15 cellular contexts compared by ENCODE assay signal in genomic region chr1:40300651-40301050, GRCh38. TPM values are rescaled to one million over a fixed set of nuclear protein-coding genes. Genes with fewer than 3 reads are reported as not detected.
A peak's percentile ranks its signal among the peaks of the same experiment; 100 is the strongest.
DNase-seq lines count a peak whose midpoint lies in the region; ATAC-seq and TF ChIP-seq lines count a peak whose summit lies in the region.
"Had no signal": no experiment of that assay in that cellular context is flagged by ENCODE, and none has a peak within 500 bp of the region (broad histone marks: within the 10 kb centered on the region; RNA-seq: fewer than 3 reads in every experiment).

No MANE protein-coding gene starts in this region.

- peaks cover 10% of the 10 kb centered on the region for H3K4me1 Mint-ChIP-seq in T-helper 17 cell

- H3K36me3 ChIP-seq in BLaER1 treated with 17β-estradiol and CSF1 and Interleukin-3, amounts not matched to agents 10 nM and 100 nM = peaks cover 0 to 8% (median 0%) of the 10 kb centered on the region in 11 experiments; a peak in 4 of 22 replicates
- H3K36me3 ChIP-seq in OCI-LY7 (ENCODE audit: insufficient read depth, low read length) = no peaks in the 10 kb centered on the region
- H3K36me3 ChIP-seq: HAP-1 had no signal

- CTCF ChIA-PET in OCI-LY7 (lab: Charles Lee; ENCODE audit: unreplicated experiment) = no interaction called here

- no peak overlapping the region for H3K4me3 Mint-ChIP-seq in T-helper 17 cell
- H3K4me3 Mint-ChIP-seq: CD4-positive, alpha-beta T cell; HFFc6 had no signal

- no peak for DNase-seq in T-helper 17 cell
- peak; percentile 33 for DNase-seq in islet precursor cell
- no peak for DNase-seq in OCI-LY7 (ENCODE audit: low spot score)
- no peak for DNase-seq in NCI-H2171 (lab: John Stamatoyannopoulos, UW)
- DNase-seq: C1 segment of cervical spinal cord; Calu3; CD4-positive, alpha-beta T cell; DMS 273 treated with DMSO at 0.1 percent for 48 hours; HFFc6 had no signal

- no peaks in the 10 kb centered on the region for H3K36me3 Mint-ChIP-seq in T-helper 17 cell (ENCODE audit: low read depth)

- peak overlapping the region; percentile 60 for H3K27ac Mint-ChIP-seq in T-helper 17 cell
- H3K27ac Mint-ChIP-seq: CD4-positive, alpha-beta T cell; HFFc6 had no signal

- H3K9me3 ChIP-seq in BLaER1 treated with 17β-estradiol and CSF1 and Interleukin-3, amounts not matched to agents 10 nM and 100 nM (replicated peaks in 1 of 11) = no peaks in the 10 kb centered on the region
- H3K9me3 ChIP-seq in T-helper 17 cell (ENCODE audit: control insufficient read depth, low read length, poor library complexity, severe bottlenecking) = no peaks in the 10 kb centered on the region
- no peaks in the 10 kb centered on the region for H3K9me3 ChIP-seq in OCI-LY7 (ENCODE audit: low read length)
- H3K9me3 ChIP-seq: A549, HAP-1 had no signal

- H3K4me3 ChIP-seq in BLaER1 treated with 17β-estradiol and CSF1 and Interleukin-3, amounts not matched to agents 10 nM and 100 nM = no peak overlapping the region
- H3K4me3 ChIP-seq in OCI-LY7 (ENCODE audit: low read depth, low read length, poor library complexity, severe bottlenecking) = no peak overlapping the region
- H3K4me3 ChIP-seq: A549, HAP-1 had no signal

- H3K9ac ChIP-seq in BLaER1 treated with 17β-estradiol and CSF1 and Interleukin-3, amounts not matched to agents 10 nM and 100 nM = no peak overlapping the region

- H3K4me1 ChIP-seq in BLaER1 treated with 17β-estradiol and CSF1 and Interleukin-3, amounts not matched to agents 10 nM and 100 nM = peaks cover 11 to 28% (median 23%) of the 10 kb centered on the region in 10 experiments
- H3K4me1 ChIP-seq in OCI-LY7 (ENCODE audit: insufficient read depth, low read length, poor library complexity, severe bottlenecking) = no peaks in the 10 kb centered on the region
- H3K4me1 ChIP-seq: A549, HAP-1 had no signal

- H3K27me3 Mint-ChIP-seq in T-helper 17 cell = peaks cover 4% of the 10 kb centered on the region
- H3K27me3 Mint-ChIP-seq: CD4-positive, alpha-beta T cell had no signal

- intact Hi-C loops in OCI-LY7 (cut with micrococcal nuclease; ENCODE audit: unreplicated experiment) = no loop called here

- no peak for ATAC-seq in T-helper 17 cell
- ATAC-seq in HG02970 (IDR thresholded peaks at IDR 0.05; ENCODE audit: low FRiP score, unreplicated experiment) = no peak
- ATAC-seq: A549 had no signal

- no TSS peak for BruUV-seq in OCI-LY7 (replicated peaks; lab: Mats Ljungman, UMichigan)

- POLR2A ChIA-PET in OCI-LY7 (lab: Charles Lee) = no interaction called here

- peak overlapping the region in 8 of 11 experiments; percentile 57 to 79 (median 66); a peak in 16 of 22 replicates for H3K4me2 ChIP-seq in BLaER1 treated with 17β-estradiol and CSF1 and Interleukin-3, amounts not matched to agents 10 nM and 100 nM
- no peak overlapping the region for H3K4me2 ChIP-seq in OCI-LY7 (ENCODE audit: low read length)
- H3K4me2 ChIP-seq: A549 had no signal

- H2AFZ ChIP-seq in OCI-LY7 (ENCODE audit: low read length) = no peak overlapping the region

- no peaks in the 10 kb centered on the region for H3K9me2 ChIP-seq in OCI-LY7 (ENCODE audit: insufficient read depth, low read length)

- H4K20me1 ChIP-seq in BLaER1 treated with 17β-estradiol and CSF1 and Interleukin-3, amounts not matched to agents 10 nM and 100 nM = no peaks in the 10 kb centered on the region
- no peaks in the 10 kb centered on the region for H4K20me1 ChIP-seq in OCI-LY7 (ENCODE audit: insufficient read depth, low read length)

- no peak for TF ChIP-seq CTCF in OCI-LY7 (conservative IDR thresholded peaks at IDR 0.05; ENCODE audit: low read length)

- H3K27me3 ChIP-seq in BLaER1 treated with 17β-estradiol and CSF1 and Interleukin-3, amounts not matched to agents 10 nM and 100 nM = no peaks in the 10 kb centered on the region

- H3K79me2 ChIP-seq in OCI-LY7 (ENCODE audit: insufficient read depth, low read depth, low read length) = no peaks in the 10 kb centered on the region

- no peak overlapping the region for H3K27ac ChIP-seq in BLaER1 treated with 17β-estradiol and CSF1 and Interleukin-3, amounts not matched to agents 10 nM and 100 nM
- H3K27ac ChIP-seq in OCI-LY7 (ENCODE audit: low read depth, low read length, poor library complexity, severe bottlenecking) = no peak overlapping the region
- H3K27ac ChIP-seq: A549 had no signal

RNA-seq across cellular contexts. Expression of gene COL9A2, which starts 16.4 kb away (rescaled TPM):
- total RNA-seq in T-helper 17 cell (1 to 10 TPM; 2.6 to 4.3 TPM), OCI-LY7 (2022) (19.3 and 21.4 TPM in 2 replicates)
- 10.6 and 12.8 TPM in 2 replicates for total RNA-seq in OCI-LY7 (2014; rRNA removed; shearing (Covaris generic))

RNA-seq across cellular contexts. Expression of gene ZMPSTE24, which starts 42.6 kb away (rescaled TPM):
- total RNA-seq in T-helper 17 cell (10 to 100 TPM in 1 of 2 donors, 1 to 10 TPM in 1; 9.0 to 14.3 TPM), OCI-LY7 (2022) (18.8 and 24.3 TPM in 2 replicates)
- 13.4 and 15.8 TPM in 2 replicates for total RNA-seq in OCI-LY7 (2014; rRNA removed; shearing (Covaris generic))

RNA-seq across cellular contexts. Expression of gene TMCO2, which starts 52.9 kb away (rescaled TPM):
- total RNA-seq in T-helper 17 cell (not detected), OCI-LY7 (2022) (not detected in 2 replicates)
- not detected in 2 replicates for total RNA-seq in OCI-LY7 (2014; rRNA removed; shearing (Covaris generic))
- total RNA-seq: Calu3; CD4-positive, alpha-beta T cell; Daoy; H1; HFFc6 had no signal
